8 cellular contexts compared by ENCODE assay signal in genomic region chr18:23918395-23919032, GRCh38.
DNase-seq lines count a peak whose midpoint lies in the region; ATAC-seq and TF ChIP-seq lines count a peak whose summit lies in the region.

No MANE protein-coding gene starts in this region.

- H3K4me3 ChIP-seq in endodermal cell (ENCODE audit: low read length) = no peak overlapping the region

- H3K27me3 Mint-ChIP-seq in endodermal cell (ENCODE audit: insufficient read depth) = no peaks in the 10 kb centered on the region

- peak; percentile 7 for DNase-seq in DMS79 (lab: John Stamatoyannopoulos, UW)
- DNase-seq in NCI-H82 (lab: John Stamatoyannopoulos, UW) = peak; percentile 91
- peak; percentile 91 for DNase-seq in activated CD8-positive, alpha-beta memory T cell treated with anti-CD3 and anti-CD28 coated beads for 24 hours
- DNase-seq in endodermal cell = peak; percentile 95
- DNase-seq in middle frontal gyrus (ENCODE audit: extremely low spot score, low spot score) = peak; percentile 29
- DNase-seq in stimulated activated CD8-positive, alpha-beta memory T cell treated with anti-CD3 and anti-CD28 coated beads, Interleukin-4, amount 100 ng/mL, for 48 hours = peak; percentile 91

- no peaks in the 10 kb centered on the region for H3K27me3 ChIP-seq in endodermal cell (ENCODE audit: control insufficient read depth, insufficient read depth, low read length, poor library complexity, severe bottlenecking)

- H3K36me3 ChIP-seq in endodermal cell (ENCODE audit: control insufficient read depth, insufficient read depth, low read length) = no peaks in the 10 kb centered on the region

- H3K9me3 ChIP-seq in endodermal cell (ENCODE audit: control insufficient read depth, low read length) = no peaks in the 10 kb centered on the region

- H3K4me1 ChIP-seq in endodermal cell (ENCODE audit: control insufficient read depth, insufficient read depth, low read length) = peaks cover 4% of the 10 kb centered on the region

- H3K36me3 Mint-ChIP-seq in endodermal cell (ENCODE audit: low read depth) = no peaks in the 10 kb centered on the region

- H3K4me3 Mint-ChIP-seq in endodermal cell = no peak overlapping the region

- WGBS in endodermal cell (ENCODE audit: insufficient coverage in 1 of 2, insufficient read length in 1 of 2), 2 experiments = 30 to 39% methylated on average over 9 of the region's 10 CpGs

- H3K9ac ChIP-seq in endodermal cell (ENCODE audit: extremely low read depth, low read length, poor library complexity, severe bottlenecking) = no peak overlapping the region

- H3K4me1 Mint-ChIP-seq in endodermal cell = peaks cover 32% of the 10 kb centered on the region

- no peaks in the 10 kb centered on the region for H3K9me3 Mint-ChIP-seq in endodermal cell

- ATAC-seq in HG03139 (IDR thresholded peaks at IDR 0.05; ENCODE audit: unreplicated experiment) = peak; percentile 52
- ATAC-seq in GM19351 (IDR thresholded peaks at IDR 0.05; ENCODE audit: unreplicated experiment) = no peak

- H3K27ac ChIP-seq in endodermal cell (ENCODE audit: low read depth, low read length) = no peak overlapping the region

- H3K27ac Mint-ChIP-seq in endodermal cell = peak overlapping the region; percentile 37

- TF ChIP-seq CTCF in endodermal cell (conservative IDR thresholded peaks at IDR 0.05) = peak; percentile 92

Comparison
In these comparisons a context has a peak if more than half of its experiments do, and no peak if none do; other contexts are left out.
1. DNase-seq: peak in every context shown above with its lines; median percentile 95 in endodermal cell; 91 in NCI-H82; 91 in activated CD8-positive, alpha-beta memory T cell treated with anti-CD3 and anti-CD28 coated beads for 24 hours; 91 in stimulated activated CD8-positive, alpha-beta memory T cell treated with anti-CD3 and anti-CD28 coated beads, Interleukin-4, amount 100 ng/mL, for 48 hours; 29 in middle frontal gyrus; 7 in DMS79.